34 cellular contexts compared by ENCODE assay signal in the genomic region with DNA sequence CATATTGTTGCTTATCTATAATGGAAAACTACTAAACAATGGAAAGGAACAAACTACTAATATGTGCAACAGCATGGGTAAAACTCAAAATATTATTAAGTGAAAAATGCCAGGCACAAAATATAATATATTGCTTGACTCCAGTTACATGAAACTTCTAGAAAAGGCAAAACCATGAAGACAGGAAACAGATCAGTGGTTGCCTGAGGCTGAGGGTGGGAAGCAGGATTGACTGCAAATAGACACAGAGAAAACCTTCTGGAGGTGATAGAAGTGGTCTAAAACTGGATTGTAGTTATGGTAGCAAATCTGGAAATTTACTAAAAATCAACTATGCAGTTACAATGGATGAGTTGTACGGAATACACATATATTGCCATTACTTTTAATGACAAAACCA. TPM values are rescaled to one million over a fixed set of nuclear protein-coding genes. Genes with fewer than 3 reads are reported as not detected.
"Had no signal": no experiment of that assay in that cellular context is flagged by ENCODE, and none has a peak within 500 bp of the region (broad histone marks: within the 10 kb centered on the region; RNA-seq: fewer than 3 reads in every experiment).

No MANE protein-coding gene starts in this region.

- H3K27me3 Mint-ChIP-seq: activated B cell treated with CpG ODN at 0.5 μM for 24 hours had no signal

- H3K36me3 ChIP-seq: adrenal gland, breast epithelium, Peyer's patch had no signal

- H3K27ac Mint-ChIP-seq: activated B cell treated with CpG ODN at 0.5 μM for 24 hours; activated CD4-positive, alpha-beta memory T cell treated with anti-CD3 and anti-CD28 coated beads for 36 hours; activated naive CD4-positive, alpha-beta T cell treated with anti-CD3 and anti-CD28 coated beads for 36 hours; activated naive CD4-positive, alpha-beta T cell treated with anti-CD3 and anti-CD28 coated beads, Interleukin-2, amount 50 U/mL, for 72 hours; activated T-helper 1 cell treated with anti-CD3 and anti-CD28 coated beads, Interleukin-12 subunit alpha, Interleukin-12 subunit beta, Interleukin-2, Interleukin-4 antibody, amounts not matched to agents 30 ng/mL and 10 ng/mL and 1 ng/mL, durations not matched to agents 14 hours and 24 hours and 36 hours had no signal

- DNase-seq: activated B cell treated with CpG ODN at 0.5 μM for 24 hours; activated CD4-positive, alpha-beta memory T cell treated with anti-CD3 and anti-CD28 coated beads for 36 hours; activated CD4-positive, alpha-beta T cell treated with anti-CD3 and anti-CD28 coated beads for 4 hours; activated CD4-positive, alpha-beta T cell treated with anti-CD3 and anti-CD28 coated beads, Interleukin-2, amount 50 U/mL, for 1 hour; activated CD4-positive, CD25-positive, alpha-beta regulatory T cell treated with anti-CD3 and anti-CD28 coated beads, Interleukin-2, amount 50 U/mL, for 72 hours; activated CD8-positive, alpha-beta memory T cell treated with anti-CD3 and anti-CD28 coated beads, Interleukin-2, amount 50 U/mL, for 4 hours; activated gamma-delta T cell treated with Interleukin-2 at 50 U/mL for 16 hours; activated naive CD4-positive, alpha-beta T cell treated with anti-CD3 and anti-CD28 coated beads for 36 hours; activated T-cell treated with anti-CD3 and anti-CD28 coated beads for 4 hours; activated T-cell treated with anti-CD3 and anti-CD28 coated beads, Interleukin-2, amount 50 U/mL, for 4 hours; adrenal gland; body of pancreas; MV-4-11; NCI-H1092; NCI-H1436 treated with DMSO at 0.1 percent for 48 hours; NCI-H1694 treated with DMSO at 0.1 percent for 48 hours; NCI-H2029; NCI-H2171; NCI-H510A; NCI-H526; NCI-H748 treated with DMSO at 0.1 percent for 48 hours; PC-3; Peyer's patch; SIG-M5; SW 1271; T-helper 1 cell; T-helper 2 cell; T-helper 9 cell had no signal

- H3K36me3 Mint-ChIP-seq: activated CD4-positive, alpha-beta memory T cell treated with anti-CD3 and anti-CD28 coated beads for 36 hours had no signal

- H3K4me3 Mint-ChIP-seq: activated B cell treated with CpG ODN at 0.5 μM for 24 hours; activated CD4-positive, alpha-beta memory T cell treated with anti-CD3 and anti-CD28 coated beads for 36 hours; activated naive CD4-positive, alpha-beta T cell treated with anti-CD3 and anti-CD28 coated beads for 36 hours; activated T-cell treated with anti-CD3 and anti-CD28 coated beads, Interleukin-2, amount 50 U/mL, for 4 hours; activated T-helper 1 cell treated with anti-CD3 and anti-CD28 coated beads, Interleukin-12 subunit alpha, Interleukin-12 subunit beta, Interleukin-2, Interleukin-4 antibody, amounts not matched to agents 30 ng/mL and 10 ng/mL and 1 ng/mL, durations not matched to agents 14 hours and 24 hours and 36 hours had no signal

- H3K4me3 ChIP-seq: adrenal gland, body of pancreas, breast epithelium, Peyer's patch had no signal

- ATAC-seq: activated naive CD4-positive, alpha-beta T cell treated with anti-CD3 and anti-CD28 coated beads, Interleukin-2, amount 50 U/mL, for 72 hours; activated T-cell treated with anti-CD3 and anti-CD28 coated beads, Interleukin-2, amount 50 U/mL, for 4 hours; body of pancreas; PC-3; Right ventricle myocardium inferior had no signal

- H3K27me3 ChIP-seq: adrenal gland, body of pancreas, breast epithelium, Peyer's patch had no signal

- H3K9me3 ChIP-seq: adrenal gland, body of pancreas, breast epithelium, Peyer's patch had no signal

- H3K4me1 ChIP-seq: breast epithelium had no signal

- H3K9me3 Mint-ChIP-seq: activated CD4-positive, alpha-beta memory T cell treated with anti-CD3 and anti-CD28 coated beads for 36 hours; activated naive CD4-positive, alpha-beta T cell treated with anti-CD3 and anti-CD28 coated beads for 36 hours; activated naive CD4-positive, alpha-beta T cell treated with anti-CD3 and anti-CD28 coated beads, Interleukin-2, amount 50 U/mL, for 72 hours; activated T-cell treated with anti-CD3 and anti-CD28 coated beads, Interleukin-2, amount 50 U/mL, for 4 hours; activated T-helper 1 cell treated with anti-CD3 and anti-CD28 coated beads, Interleukin-12 subunit alpha, Interleukin-12 subunit beta, Interleukin-2, Interleukin-4 antibody, amounts not matched to agents 30 ng/mL and 10 ng/mL and 1 ng/mL, durations not matched to agents 14 hours and 24 hours and 36 hours had no signal

- H3K27ac ChIP-seq: body of pancreas, Peyer's patch, RWPE1, VCaP had no signal

RNA-seq across cellular contexts. Expression of gene SLC44A3, which starts 29.5 kb away (rescaled TPM):
- total RNA-seq: activated B cell treated with CpG ODN at 0.5 μM for 24 hours; activated naive CD4-positive, alpha-beta T cell treated with anti-CD3 and anti-CD28 coated beads for 36 hours; activated naive CD4-positive, alpha-beta T cell treated with anti-CD3 and anti-CD28 coated beads, Interleukin-2, amount 50 U/mL, for 72 hours; activated T-helper 1 cell treated with anti-CD3 and anti-CD28 coated beads, Interleukin-12 subunit alpha, Interleukin-12 subunit beta, Interleukin-2, Interleukin-4 antibody, amounts not matched to agents 30 ng/mL and 10 ng/mL and 1 ng/mL, durations not matched to agents 14 hours and 24 hours and 36 hours had no signal
